ENCODE assay signal across 19 cellular contexts in the genomic region with DNA sequence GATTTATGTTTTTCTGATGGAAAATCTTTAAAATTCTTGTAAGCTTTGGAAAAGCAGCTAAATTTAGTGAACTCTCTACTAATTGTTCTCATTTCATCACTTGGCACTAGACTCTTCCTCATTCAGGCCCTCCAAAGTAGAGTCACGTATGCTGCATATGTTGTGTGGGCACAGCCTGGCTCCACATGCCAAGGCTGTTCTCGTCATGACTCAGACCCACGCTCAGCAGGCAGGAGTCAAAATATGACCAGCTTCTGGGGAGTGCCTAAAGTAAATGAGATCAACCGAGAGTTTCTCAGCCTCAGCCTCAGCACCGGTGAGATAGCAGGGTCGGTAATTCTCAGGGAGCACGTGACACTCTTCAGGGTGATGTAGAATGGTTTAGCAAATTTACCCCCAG.
DNase-seq lines count a peak whose midpoint lies in the region; ATAC-seq and TF ChIP-seq lines count a peak whose summit lies in the region.
"Had no signal": no experiment of that assay in that cellular context is flagged by ENCODE, and none has a peak within 500 bp of the region (broad histone marks: within the 10 kb centered on the region; RNA-seq: fewer than 3 reads in every experiment).

No MANE protein-coding gene starts in this region.

- ATAC-seq in GM19328 (IDR thresholded peaks at IDR 0.05; ENCODE audit: unreplicated experiment), result no peak
- ATAC-seq: heart right ventricle had no signal

- H3K27ac Mint-ChIP-seq in activated T-helper 2 cell treated with anti-CD3 and anti-CD28 coated beads, Interferon-gamma antibody, Interleukin-2, Interleukin-4, amounts not matched to agents 10 μg/mL and 5 μg/mL and 100 μg/mL, durations not matched to agents 14 hours and 24 hours and 36 hours, result no peak overlapping the region
- H3K27ac Mint-ChIP-seq in activated naive CD4-positive, alpha-beta T cell treated with anti-CD3 and anti-CD28 coated beads for 36 hours, result no peak overlapping the region
- H3K27ac Mint-ChIP-seq: activated T-cell treated with anti-CD3 and anti-CD28 coated beads, Interleukin-2, amount 50 U/mL, for 24 hours; CD4-positive, alpha-beta T cell had no signal

- H3K27me3 Mint-ChIP-seq in activated T-helper 2 cell treated with anti-CD3 and anti-CD28 coated beads, Interferon-gamma antibody, Interleukin-2, Interleukin-4, amounts not matched to agents 10 μg/mL and 5 μg/mL and 100 μg/mL, durations not matched to agents 14 hours and 24 hours and 36 hours (ENCODE audit: low read depth), result no peaks in the 10 kb centered on the region
- H3K27me3 Mint-ChIP-seq in activated naive CD4-positive, alpha-beta T cell treated with anti-CD3 and anti-CD28 coated beads for 36 hours (ENCODE audit: low read depth), result no peaks in the 10 kb centered on the region
- H3K27me3 Mint-ChIP-seq: activated T-cell treated with anti-CD3 and anti-CD28 coated beads, Interleukin-2, amount 50 U/mL, for 24 hours; CD4-positive, alpha-beta T cell had no signal

- no peak overlapping the region for H3K4me3 ChIP-seq in fibroblast of villous mesenchyme (ENCODE audit: low read depth, low read length)
- H3K4me3 ChIP-seq: heart right ventricle, left ventricle myocardium inferior, skin epidermis, stomach had no signal

- CTCF ChIA-PET in activated naive CD4-positive, alpha-beta T cell treated with anti-CD3 and anti-CD28 coated beads for 36 hours (lab: Charles Lee), result no interaction called here

- TF ChIP-seq CTCF in fibroblast of villous mesenchyme (IDR thresholded peaks at IDR 0.05; ENCODE audit: insufficient read depth, low read depth, low read length), result no peak

- no peaks in the 10 kb centered on the region for H3K4me1 Mint-ChIP-seq in activated T-helper 2 cell treated with anti-CD3 and anti-CD28 coated beads, Interferon-gamma antibody, Interleukin-2, Interleukin-4, amounts not matched to agents 10 μg/mL and 5 μg/mL and 100 μg/mL, durations not matched to agents 14 hours and 24 hours and 36 hours (ENCODE audit: low read depth)
- H3K4me1 Mint-ChIP-seq in activated naive CD4-positive, alpha-beta T cell treated with anti-CD3 and anti-CD28 coated beads for 36 hours (ENCODE audit: low read depth), result no peaks in the 10 kb centered on the region

- DNase-seq in HT1080 (ENCODE audit: low read depth) (peak; percentile 74), amniotic epithelial cell (ENCODE audit: low read depth) (peak; percentile 29), fibroblast of villous mesenchyme (ENCODE audit: low read depth) (peak; percentile 3), smooth muscle cell of the brain vasculature (ENCODE audit: low read depth, low spot score) (peak; percentile 36)
- DNase-seq in activated T-helper 2 cell treated with anti-CD3 and anti-CD28 coated beads, Interferon-gamma antibody, Interleukin-2, Interleukin-4, amounts not matched to agents 10 μg/mL and 5 μg/mL and 100 μg/mL, durations not matched to agents 14 hours and 24 hours and 36 hours (ENCODE audit: low spot score), result no peak
- no peak for DNase-seq in activated naive CD4-positive, alpha-beta T cell treated with anti-CD3 and anti-CD28 coated beads for 36 hours
- DNase-seq: activated CD4-positive, alpha-beta T cell treated with anti-CD3 and anti-CD28 coated beads for 48 hours; activated T-cell treated with anti-CD3 and anti-CD28 coated beads, Interleukin-2, amount 50 U/mL, for 24 hours; CD4-positive, alpha-beta T cell; H7; heart right ventricle; left ventricle myocardium inferior; MV-4-11; NCI-H2171 treated with DMSO at 0.1 percent for 48 hours; OCI-M1; stomach; T-helper 1 cell had no signal

- no peak overlapping the region for H3K4me3 Mint-ChIP-seq in activated T-helper 2 cell treated with anti-CD3 and anti-CD28 coated beads, Interferon-gamma antibody, Interleukin-2, Interleukin-4, amounts not matched to agents 10 μg/mL and 5 μg/mL and 100 μg/mL, durations not matched to agents 14 hours and 24 hours and 36 hours (ENCODE audit: low read depth)
- no peak overlapping the region for H3K4me3 Mint-ChIP-seq in activated naive CD4-positive, alpha-beta T cell treated with anti-CD3 and anti-CD28 coated beads for 36 hours
- H3K4me3 Mint-ChIP-seq: activated T-cell treated with anti-CD3 and anti-CD28 coated beads, Interleukin-2, amount 50 U/mL, for 24 hours; CD4-positive, alpha-beta T cell had no signal

- intact Hi-C loops in activated T-helper 2 cell treated with anti-CD3 and anti-CD28 coated beads, Interferon-gamma antibody, Interleukin-2, Interleukin-4, amounts not matched to agents 10 μg/mL and 5 μg/mL and 100 μg/mL, durations not matched to agents 14 hours and 24 hours and 36 hours (cut with micrococcal nuclease), result no loop called here
- intact Hi-C loops in activated naive CD4-positive, alpha-beta T cell treated with anti-CD3 and anti-CD28 coated beads for 36 hours (cut with micrococcal nuclease), result no loop called here

- H3K9me3 Mint-ChIP-seq in activated T-helper 2 cell treated with anti-CD3 and anti-CD28 coated beads, Interferon-gamma antibody, Interleukin-2, Interleukin-4, amounts not matched to agents 10 μg/mL and 5 μg/mL and 100 μg/mL, durations not matched to agents 14 hours and 24 hours and 36 hours, result peaks cover 7% of the 10 kb centered on the region
- peaks cover 6% of the 10 kb centered on the region for H3K9me3 Mint-ChIP-seq in activated naive CD4-positive, alpha-beta T cell treated with anti-CD3 and anti-CD28 coated beads for 36 hours

- no peaks in the 10 kb centered on the region for H3K36me3 Mint-ChIP-seq in activated T-helper 2 cell treated with anti-CD3 and anti-CD28 coated beads, Interferon-gamma antibody, Interleukin-2, Interleukin-4, amounts not matched to agents 10 μg/mL and 5 μg/mL and 100 μg/mL, durations not matched to agents 14 hours and 24 hours and 36 hours (ENCODE audit: low read depth)
- no peaks in the 10 kb centered on the region for H3K36me3 Mint-ChIP-seq in activated naive CD4-positive, alpha-beta T cell treated with anti-CD3 and anti-CD28 coated beads for 36 hours (ENCODE audit: low read depth)

Comparison
In these comparisons a context has a peak if more than half of its experiments do, and no peak if none do; other contexts are left out.
1. DNase-seq: peak in HT1080 (single experiment), amniotic epithelial cell (single experiment), fibroblast of villous mesenchyme (single experiment) and smooth muscle cell of the brain vasculature (single experiment); none in activated T-helper 2 cell treated with anti-CD3 and anti-CD28 coated beads, Interferon-gamma antibody, Interleukin-2, Interleukin-4, amounts not matched to agents 10 μg/mL and 5 μg/mL and 100 μg/mL, durations not matched to agents 14 hours and 24 hours and 36 hours (single experiment) and activated naive CD4-positive, alpha-beta T cell treated with anti-CD3 and anti-CD28 coated beads for 36 hours (single experiment).